4 cellular contexts compared by ENCODE assay signal in the genomic region with DNA sequence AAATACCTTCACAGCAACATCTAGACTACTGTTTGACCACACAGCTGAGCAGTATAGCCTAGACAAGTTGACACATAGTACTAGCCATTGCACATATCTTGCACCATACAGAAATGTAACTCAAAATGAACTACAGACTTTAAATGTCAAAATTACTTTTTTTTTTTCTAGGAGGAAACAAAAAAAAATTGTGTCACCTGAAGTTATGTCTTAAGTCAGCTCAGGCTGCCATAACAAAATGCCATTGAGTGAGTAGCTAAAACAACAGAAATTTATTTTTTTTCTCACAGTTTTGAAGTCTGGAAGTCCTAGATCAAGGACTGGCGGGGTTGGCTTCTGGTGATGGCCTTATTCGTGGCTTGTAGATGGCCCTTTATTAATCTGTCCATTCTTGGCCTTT. TPM values are rescaled to one million over a fixed set of nuclear protein-coding genes. Genes with fewer than 3 reads are reported as not detected.
"Had no signal": no experiment of that assay in that cellular context is flagged by ENCODE, and none has a peak within 500 bp of the region (broad histone marks: within the 10 kb centered on the region; RNA-seq: fewer than 3 reads in every experiment).

Gene CSAG2 (minus strand): TSS at position 101 of the 400 bp plus-strand sequence. CDS start 161 bp downstream, outside the sequence.

RNA-seq across cellular contexts. Expression of gene CSAG2, which starts in this region (rescaled TPM):
- total RNA-seq: LHCN-M2, M059J, MCF 10A, NCI-H460 had no signal
